11 cellular contexts compared by ENCODE assay signal in genomic region chr15:36358094-36358961, GRCh38.
DNase-seq lines count a peak whose midpoint lies in the region; ATAC-seq and TF ChIP-seq lines count a peak whose summit lies in the region.
"Had no signal": no experiment of that assay in that cellular context is flagged by ENCODE, and none has a peak within 500 bp of the region (broad histone marks: within the 10 kb centered on the region; RNA-seq: fewer than 3 reads in every experiment).

No MANE protein-coding gene starts in this region.

- no peak overlapping the region for H2BK120ac ChIP-seq in trophoblast cell (ENCODE audit: insufficient read depth, low read length, poor library complexity)

- no peak overlapping the region for H3K4me2 ChIP-seq in trophoblast cell (ENCODE audit: low read length)
- H3K4me2 ChIP-seq: KMS-11 had no signal

- no peak overlapping the region for H3K23ac ChIP-seq in trophoblast cell (ENCODE audit: low read length)

- H2AFZ ChIP-seq in trophoblast cell (ENCODE audit: insufficient read depth, low read length, poor library complexity), result no peak overlapping the region

- H3K18ac ChIP-seq in trophoblast cell (ENCODE audit: low read length), result no peak overlapping the region

- H4K91ac ChIP-seq in trophoblast cell (ENCODE audit: low read depth, low read length), result no peak overlapping the region

- H3K4me3 ChIP-seq in coronary artery, result no peak overlapping the region
- no peak overlapping the region for H3K4me3 ChIP-seq in trophoblast cell (ENCODE audit: low read depth, low read length)

- H2BK5ac ChIP-seq in trophoblast cell (ENCODE audit: low read depth, low read length, poor library complexity), result no peak overlapping the region

- peaks cover 0 to 2% of the 10 kb centered on the region in 2 experiments for H3K4me1 ChIP-seq in trophoblast cell (ENCODE audit: control insufficient read depth in 1 of 2, insufficient read depth in 2 of 2, low read length in 2 of 2)

- no peak overlapping the region for H4K12ac ChIP-seq in trophoblast cell (ENCODE audit: low read depth, low read length)

- no peak overlapping the region for H3K9ac ChIP-seq in trophoblast cell (ENCODE audit: low read length)
- H3K9ac ChIP-seq: KMS-11 had no signal

- peak; percentile 92 for DNase-seq in Daoy (ENCODE audit: low read depth)
- DNase-seq in NCI-H226, result peak; percentile 69
- DNase-seq in coronary artery (ENCODE audit: low spot score), result no peak
- peak; percentile 79 for DNase-seq in non-pigmented ciliary epithelial cell (ENCODE audit: low read depth)
- DNase-seq in activated naive CD4-positive, alpha-beta T cell treated with anti-CD3 and anti-CD28 coated beads, Interleukin-2, amount 50 U/mL, for 72 hours (ENCODE audit: low spot score in 2 of 2), result no peak
- DNase-seq in cerebellar cortex (ENCODE audit: low spot score), result no peak
- DNase-seq in trophoblast cell, result no peak
- DNase-seq: activated CD4-positive, alpha-beta T cell treated with anti-CD3 and anti-CD28 coated beads, Interleukin-2, amount 50 U/mL, for 1 hour; CD4-positive, alpha-beta T cell had no signal

- H3K79me1 ChIP-seq in trophoblast cell (ENCODE audit: low read length), result peaks cover 5% of the 10 kb centered on the region

- no peak overlapping the region for H3K14ac ChIP-seq in trophoblast cell (ENCODE audit: low read length)

- no peaks in the 10 kb centered on the region for H3K27me3 ChIP-seq in trophoblast cell (ENCODE audit: insufficient read depth, low read length)

- no peak overlapping the region for H3K4ac ChIP-seq in trophoblast cell (ENCODE audit: low read depth, low read length)

- no peak for ATAC-seq in activated naive CD4-positive, alpha-beta T cell treated with anti-CD3 and anti-CD28 coated beads, Interleukin-2, amount 50 U/mL, for 72 hours
- ATAC-seq in HG03354 (IDR thresholded peaks at IDR 0.05; ENCODE audit: poor library complexity, severe bottlenecking, unreplicated experiment), result no peak

- no peaks in the 10 kb centered on the region for H3K36me3 Mint-ChIP-seq in activated naive CD4-positive, alpha-beta T cell treated with anti-CD3 and anti-CD28 coated beads, Interleukin-2, amount 50 U/mL, for 72 hours

- no peak overlapping the region for H2BK12ac ChIP-seq in trophoblast cell (ENCODE audit: low read length)

- TF ChIP-seq CTCF in coronary artery (IDR thresholded peaks at IDR 0.05), result no peak

- no peak overlapping the region for H4K8ac ChIP-seq in trophoblast cell (ENCODE audit: low read depth, low read length)

- peak overlapping the region; percentile 79 to 84 for H3K27ac ChIP-seq in coronary artery
- H3K27ac ChIP-seq in trophoblast cell (ENCODE audit: low read depth, low read length), result no peak overlapping the region
- H3K27ac ChIP-seq: KMS-11 had no signal

- H3K9me3 ChIP-seq in trophoblast cell (ENCODE audit: insufficient read depth, low read depth, low read length), result no peaks in the 10 kb centered on the region

- H3K36me3 ChIP-seq in trophoblast cell (ENCODE audit: control insufficient read depth in 1 of 2, insufficient read depth in 2 of 2, low read length in 2 of 2), result no peaks in the 10 kb centered on the region

- no peaks in the 10 kb centered on the region for H3K79me2 ChIP-seq in trophoblast cell (ENCODE audit: control insufficient read depth, insufficient read depth, low read length, poor library complexity)

- no peaks in the 10 kb centered on the region for H3K9me3 Mint-ChIP-seq in activated naive CD4-positive, alpha-beta T cell treated with anti-CD3 and anti-CD28 coated beads, Interleukin-2, amount 50 U/mL, for 72 hours
- H3K9me3 Mint-ChIP-seq: CD4-positive, alpha-beta T cell had no signal

- no CpG with 5 or more reads among the region's 4 CpGs for WGBS in trophoblast cell (ENCODE audit: extremely low coverage, insufficient coverage, insufficient read length)

- H2AK5ac ChIP-seq in trophoblast cell (ENCODE audit: low read length), result no peak overlapping the region

- H3K27ac Mint-ChIP-seq in activated naive CD4-positive, alpha-beta T cell treated with anti-CD3 and anti-CD28 coated beads, Interleukin-2, amount 50 U/mL, for 72 hours, result no peak overlapping the region
- H3K27ac Mint-ChIP-seq: CD4-positive, alpha-beta T cell had no signal

Comparison
In these comparisons a context has a peak if more than half of its experiments do, and no peak if none do; other contexts are left out.
1. DNase-seq: peak in Daoy (single experiment), NCI-H226 (single experiment) and non-pigmented ciliary epithelial cell (single experiment); none in coronary artery (single experiment), activated naive CD4-positive, alpha-beta T cell treated with anti-CD3 and anti-CD28 coated beads, Interleukin-2, amount 50 U/mL, for 72 hours (0 of 2), cerebellar cortex (single experiment) and trophoblast cell (0 of 2).